Comparison of ENCODE assay signal across 8 cellular contexts in the genomic region with DNA sequence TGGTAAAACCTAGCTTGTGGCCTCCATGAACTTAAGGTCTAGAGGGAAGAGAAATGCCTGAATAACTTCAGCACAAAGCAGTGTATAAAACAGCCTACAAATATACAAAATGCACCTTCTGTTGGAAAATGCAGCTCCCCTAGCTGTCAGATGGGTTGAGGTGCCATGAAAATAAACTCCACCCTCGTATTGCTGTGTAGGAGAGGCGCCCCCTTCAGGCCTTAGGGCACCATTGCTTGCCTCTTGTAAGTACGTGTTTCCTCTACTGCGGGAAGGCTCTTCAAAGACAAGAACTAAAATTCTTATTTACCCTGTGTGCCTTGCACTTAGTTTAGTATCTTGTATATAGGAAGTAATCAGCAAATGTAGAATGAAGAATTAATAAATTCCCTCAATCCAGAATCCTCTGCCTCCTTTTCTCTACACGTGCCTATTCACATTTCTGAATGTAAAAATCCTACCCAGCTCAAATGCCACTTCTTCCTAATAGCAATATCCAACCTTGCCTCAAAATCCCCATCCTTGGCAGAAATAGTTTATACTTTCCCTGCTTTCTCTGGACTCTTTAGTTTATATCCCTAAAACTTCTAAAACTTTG.
DNase-seq lines count a peak whose midpoint lies in the region; ATAC-seq, FAIRE-seq and TF ChIP-seq lines count a peak whose summit lies in the region.

No MANE protein-coding gene starts in this region.

- DNase-seq in G401 (ENCODE audit: low spot score) (peak; percentile 46), HFF-Myc (ENCODE audit: extremely low read depth, low read depth) (peak; percentile 36), NB4 (ENCODE audit: low read depth) (peak; percentile 96), urothelium cell line (ENCODE audit: low spot score) (peak; percentile 47)

- FAIRE-seq in islet of Langerhans (lab: Jason Lieb, UNC) (peak; percentile 60), urothelium cell line (lab: Jason Lieb, UNC) (no peak)

- H3K27ac ChIP-seq in 22Rv1 (peak overlapping the region; percentile 100), VCaP (no peak overlapping the region)

- in situ Hi-C loops in G401 (cut with HindIII; ENCODE audit: low sequenced_read_pairs) = no loop called here

- TF ChIP-seq CTCF in 22Rv1 (IDR thresholded peaks at IDR 0.05) (peak; percentile 85), HFF-Myc (IDR thresholded peaks at IDR 0.05; ENCODE audit: low read depth, low read length, missing control alignments) (peak; percentile 88), NB4 (IDR thresholded peaks at IDR 0.05; ENCODE audit: low read depth, low read length) (peak; percentile 99), VCaP (conservative IDR thresholded peaks at IDR 0.05) (peak; percentile 55)

- ATAC-seq in GM18505 (IDR thresholded peaks at IDR 0.05; ENCODE audit: unreplicated experiment) = no peak

- TF ChIP-seq POLR2A in NB4 (IDR thresholded peaks at IDR 0.05; ENCODE audit: extremely low read depth, insufficient read length) (no peak), GM18505 (IDR thresholded peaks at IDR 0.05; ENCODE audit: borderline replicate concordance, extremely low read depth, insufficient read depth, insufficient read length) (no peak)

- no peak overlapping the region for H3K4me3 ChIP-seq in HFF-Myc (replicated peaks; ENCODE audit: low read depth, low read length)
- H3K4me3 ChIP-seq in NB4 (ENCODE audit: low read depth, low read length) = no peak overlapping the region

Comparison
In these comparisons a context has a peak if more than half of its experiments do, and no peak if none do; other contexts are left out.
1. DNase-seq: peak in every context shown above with its lines; median percentile 96 in NB4; 47 in urothelium cell line; 46 in G401; 36 in HFF-Myc.